In the genomic region with DNA sequence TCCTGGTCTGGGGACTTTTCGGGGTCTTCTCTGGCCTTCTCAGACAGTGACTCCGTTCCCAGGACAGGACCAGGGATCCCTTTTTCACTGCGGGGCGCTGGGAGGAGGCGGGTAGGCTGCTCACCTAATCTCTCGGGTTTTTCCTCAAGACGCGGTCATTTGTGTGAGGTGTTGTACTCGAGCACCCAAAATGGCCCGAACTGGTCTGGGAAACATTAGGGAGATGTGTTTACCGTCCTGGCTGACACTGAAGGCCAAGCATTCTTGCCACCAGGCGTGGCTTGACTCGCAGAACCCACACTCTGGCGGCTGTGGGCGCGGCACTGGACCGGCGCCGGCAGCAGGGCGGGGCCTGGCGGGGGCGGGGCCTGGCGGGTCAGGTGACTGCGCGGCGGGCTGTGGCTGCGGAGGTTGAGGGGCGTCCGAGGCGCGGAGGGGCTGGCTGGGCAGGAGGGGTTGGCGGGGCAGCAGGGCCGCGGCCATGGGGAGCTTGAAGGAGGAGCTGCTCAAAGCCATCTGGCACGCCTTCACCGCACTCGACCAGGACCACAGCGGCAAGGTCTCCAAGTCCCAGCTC, we compare ENCODE assay signal across 8 cellular contexts. TPM values are rescaled to one million over a fixed set of nuclear protein-coding genes. Genes with fewer than 3 reads are reported as not detected.
DNase-seq lines count a peak whose midpoint lies in the region; ATAC-seq and TF ChIP-seq lines count a peak whose summit lies in the region.

A gene (plus strand): TSS at position 379 of the 577 bp plus-strand sequence. CDS start 103 bp downstream, at position 482.

- peaks cover 26% of the 10 kb centered on the region for H3K27me3 Mint-ChIP-seq in activated CD8-positive, alpha-beta memory T cell treated with anti-CD3 and anti-CD28 coated beads, Interleukin-2, amount 10 ng/mL, durations not matched to agents 7 days and 5 days
- H3K27me3 Mint-ChIP-seq in mesothelial cell of epicardium (ENCODE audit: low read depth), result no peaks in the 10 kb centered on the region

- DNase-seq in AML-193 (lab: John Stamatoyannopoulos, UW), result peak; percentile 42 to 43
- peak; percentile 43 for DNase-seq in NCI-H748 treated with DMSO at 0.1 percent for 48 hours (lab: John Stamatoyannopoulos, UW)
- peak; percentile 85 for DNase-seq in activated CD8-positive, alpha-beta memory T cell treated with anti-CD3 and anti-CD28 coated beads, Interleukin-2, amount 10 ng/mL, durations not matched to agents 7 days and 5 days
- peak; percentile 81 to 90 for DNase-seq in mesothelial cell of epicardium (ENCODE audit: low spot score in 2 of 2, unreplicated experiment in 2 of 2)
- peak; percentile 47 to 69 for DNase-seq in stimulated activated CD8-positive, alpha-beta memory T cell treated with anti-CD3 and anti-CD28 coated beads, Interleukin-15, amount 100 ng/mL, for 4 hours (ENCODE audit: low read depth in 2 of 2)

- H3K4me1 Mint-ChIP-seq in activated CD8-positive, alpha-beta memory T cell treated with anti-CD3 and anti-CD28 coated beads, Interleukin-2, amount 10 ng/mL, durations not matched to agents 7 days and 5 days, result peaks cover 19% of the 10 kb centered on the region
- H3K4me1 Mint-ChIP-seq in mesothelial cell of epicardium, result peaks cover 16% of the 10 kb centered on the region

- peak within 1 kb of the TSS; percentile 84 for H3K4me3 Mint-ChIP-seq in activated CD8-positive, alpha-beta memory T cell treated with anti-CD3 and anti-CD28 coated beads, Interleukin-2, amount 10 ng/mL, durations not matched to agents 7 days and 5 days
- H3K4me3 Mint-ChIP-seq in mesothelial cell of epicardium, result peak within 1 kb of the TSS; percentile 90

- no peak for TF ChIP-seq CTCF in mesothelial cell of epicardium (IDR thresholded peaks at IDR 0.05; ENCODE audit: unreplicated experiment)

- CTCF ChIA-PET in activated CD8-positive, alpha-beta memory T cell treated with anti-CD3 and anti-CD28 coated beads, Interleukin-2, amount 10 ng/mL, durations not matched to agents 7 days and 5 days (lab: Charles Lee), result interaction anchor here (1.4 to 1.8 kb wide), 2 partner anchors 12 to 95 kb away, joined by 4 to 6 read pairs; no protein-coding TSS in a partner anchor

- H3K9me3 Mint-ChIP-seq in activated CD8-positive, alpha-beta memory T cell treated with anti-CD3 and anti-CD28 coated beads, Interleukin-2, amount 10 ng/mL, durations not matched to agents 7 days and 5 days (ENCODE audit: low read depth), result peaks cover 6% of the 10 kb centered on the region
- peaks cover 7% of the 10 kb centered on the region for H3K9me3 Mint-ChIP-seq in mesothelial cell of epicardium

- peaks cover 10% of the 10 kb centered on the region for H3K36me3 Mint-ChIP-seq in activated CD8-positive, alpha-beta memory T cell treated with anti-CD3 and anti-CD28 coated beads, Interleukin-2, amount 10 ng/mL, durations not matched to agents 7 days and 5 days
- peaks cover 10% of the 10 kb centered on the region for H3K36me3 Mint-ChIP-seq in mesothelial cell of epicardium

- H3K27ac Mint-ChIP-seq in activated CD8-positive, alpha-beta memory T cell treated with anti-CD3 and anti-CD28 coated beads, Interleukin-2, amount 10 ng/mL, durations not matched to agents 7 days and 5 days, result peak within 1 kb of the TSS; percentile 71
- H3K27ac Mint-ChIP-seq in mesothelial cell of epicardium, result peak within 1 kb of the TSS; percentile 93

- in situ Hi-C loops in endometrial microvascular endothelial cells (cut with HindIII; ENCODE audit: inconsistent ontology term, low pct_unique_long_range_greater_than_20kb, low sequenced_read_pairs), result no loop called here

- ATAC-seq in GM19023 (IDR thresholded peaks at IDR 0.05; ENCODE audit: unreplicated experiment) (peak; percentile 87), HG03175 (IDR thresholded peaks at IDR 0.05; ENCODE audit: unreplicated experiment) (peak; percentile 84)
- peak; percentile 98 for ATAC-seq in activated CD8-positive, alpha-beta memory T cell treated with anti-CD3 and anti-CD28 coated beads, Interleukin-2, amount 10 ng/mL, durations not matched to agents 7 days and 5 days

RNA-seq across cellular contexts. Expression of the gene that starts here (rescaled TPM):
- total RNA-seq in activated CD8-positive, alpha-beta memory T cell treated with anti-CD3 and anti-CD28 coated beads, Interleukin-2, amount 10 ng/mL, durations not matched to agents 7 days and 5 days, result 10 to 100 TPM in 1 of 2 experiments, 1 to 10 TPM in 1; 7.9 to 10.1 TPM
- total RNA-seq in endometrial microvascular endothelial cells (ENCODE audit: inconsistent ontology term) (111 TPM), mesothelial cell of epicardium (22.9 to 25.9 TPM (median 24.0 TPM) in 3 replicates)

Comparison
In these comparisons a context has a peak if more than half of its experiments do, and no peak if none do; other contexts are left out.
1. Peak in every context shown above with its lines: DNase-seq and ATAC-seq.